In genomic region chr1:156659672-156659993, GRCh38 we compare ENCODE assay signal across 9 cellular contexts. TPM values are rescaled to one million over a fixed set of nuclear protein-coding genes. Genes with fewer than 3 reads are reported as not detected.
A peak's percentile ranks its signal among the peaks of the same experiment; 100 is the strongest.
DNase-seq lines count a peak whose midpoint lies in the region; ATAC-seq and TF ChIP-seq lines count a peak whose summit lies in the region.
"Had no signal": no experiment of that assay in that cellular context is flagged by ENCODE, and none has a peak within 500 bp of the region (broad histone marks: within the 10 kb centered on the region; RNA-seq: fewer than 3 reads in every experiment).

No MANE protein-coding gene starts in this region.

- H3K79me2 ChIP-seq in fibroblast of lung (ENCODE audit: control insufficient read depth, insufficient read depth, low read length): no peaks in the 10 kb centered on the region

- H3K4me1 ChIP-seq in fibroblast of lung (ENCODE audit: control insufficient read depth, extremely low read depth, insufficient read depth, low read length): peaks cover 47% of the 10 kb centered on the region
- H3K4me1 ChIP-seq in aorta (ENCODE audit: control insufficient read depth in 1 of 2, insufficient read depth in 2 of 2, low read length in 2 of 2): no peaks in the 10 kb centered on the region

- peak overlapping the region; percentile 46 for H3K4me2 ChIP-seq in fibroblast of lung (ENCODE audit: extremely low read depth, insufficient read depth, low read length)

- H3K36me3 ChIP-seq in fibroblast of lung (ENCODE audit: control insufficient read depth, insufficient read depth, low read length) (no peaks in the 10 kb centered on the region), aorta (ENCODE audit: control insufficient read depth in 1 of 2, insufficient read depth in 2 of 2, low read length in 1 of 2) (no peaks in the 10 kb centered on the region)

- H3K4me3 Mint-ChIP-seq in T-helper 2 cell treated with Interferon-gamma antibody and Interleukin-4, amounts not matched to agents 5 μg/mL and 100 μg/mL, for 36 hours: peak overlapping the region; percentile 91
- H3K4me3 Mint-ChIP-seq in T-cell (peak overlapping the region in 2 of 3 donors; percentile 17 to 52), progenitor cell of endocrine pancreas (ENCODE audit: low read depth) (no peak overlapping the region)
- peak overlapping the region; percentile 80 to 81 for H3K4me3 Mint-ChIP-seq in stimulated activated naive CD8-positive, alpha-beta T cell treated with anti-CD3 and anti-CD28 coated beads, Interleukin-15, amount 100 ng/mL, for 72 hours

- H3K36me3 Mint-ChIP-seq in T-helper 2 cell treated with Interferon-gamma antibody and Interleukin-4, amounts not matched to agents 5 μg/mL and 100 μg/mL, for 36 hours (ENCODE audit: low read depth): no peaks in the 10 kb centered on the region
- H3K36me3 Mint-ChIP-seq in T-cell (no peaks in the 10 kb centered on the region), progenitor cell of endocrine pancreas (ENCODE audit: insufficient read depth) (no peaks in the 10 kb centered on the region)

- intact Hi-C loops in aorta (cut with DNase I): loop anchor here (1.0 to 5.0 kb wide), 4 partner anchors 18 to 77 kb away; partner anchors contain the start of gene NES (in 1 of the 2)

- peak overlapping the region; percentile 44 for H2AFZ ChIP-seq in fibroblast of lung (ENCODE audit: low read length)

- CTCF ChIA-PET in T-cell (lab: Charles Lee): interaction anchor here (0.5 to 2.6 kb wide), 7 partner anchors 19 to 483 kb away, joined by 3 to 10 read pairs (median 4); no protein-coding TSS in a partner anchor

- no peak overlapping the region for H3K4me3 ChIP-seq in fibroblast of lung (replicated peaks in 1 of 4; ENCODE audit: control extremely low read depth in 1 of 4, insufficient read depth in 1 of 4, low read depth in 3 of 4, low read length in 4 of 4)
- no peak overlapping the region for H3K4me3 ChIP-seq in aorta (ENCODE audit: low read length in 2 of 2)

- H3K9me3 ChIP-seq in fibroblast of lung (ENCODE audit: control insufficient read depth, insufficient read depth, low read depth, low read length) (no peaks in the 10 kb centered on the region), aorta (ENCODE audit: control insufficient read depth, low read length) (no peaks in the 10 kb centered on the region)

- TF ChIP-seq CTCF in fibroblast of lung (conservative IDR thresholded peaks at IDR 0.05 in 1 of 2, IDR thresholded peaks at IDR 0.05 in 1 of 2; ENCODE audit: low read depth in 1 of 2, low read length in 2 of 2): no peak
- TF ChIP-seq CTCF in progenitor cell of endocrine pancreas (IDR thresholded peaks at IDR 0.05; ENCODE audit: unreplicated experiment): no peak

- no peak for ATAC-seq in T-cell (replicated peaks in 1 of 4)
- no peak for ATAC-seq in stimulated activated naive CD8-positive, alpha-beta T cell treated with anti-CD3 and anti-CD28 coated beads, Interleukin-15, amount 100 ng/mL, for 72 hours
- no peak for ATAC-seq in aorta (ENCODE audit: low FRiP score)

- WGBS in aorta, 2 donors: 11 to 17% methylated on average over 6 of the region's 6 CpGs

- H3K4me1 Mint-ChIP-seq in T-helper 2 cell treated with Interferon-gamma antibody and Interleukin-4, amounts not matched to agents 5 μg/mL and 100 μg/mL, for 36 hours (ENCODE audit: low read depth): peaks cover 43% of the 10 kb centered on the region
- H3K4me1 Mint-ChIP-seq in T-cell (peaks cover 45 to 62% (median 52%) of the 10 kb centered on the region in 3 donors), progenitor cell of endocrine pancreas (ENCODE audit: low read depth) (peaks cover 26% of the 10 kb centered on the region)
- peaks cover 72% of the 10 kb centered on the region for H3K4me1 Mint-ChIP-seq in stimulated activated naive CD8-positive, alpha-beta T cell treated with anti-CD3 and anti-CD28 coated beads, Interleukin-15, amount 100 ng/mL, for 72 hours

- H3K27ac Mint-ChIP-seq in T-helper 2 cell treated with Interferon-gamma antibody and Interleukin-4, amounts not matched to agents 5 μg/mL and 100 μg/mL, for 36 hours: peak overlapping the region; percentile 72
- H3K27ac Mint-ChIP-seq in T-cell: peak overlapping the region; percentile 11 to 71
- H3K27ac Mint-ChIP-seq in stimulated activated naive CD8-positive, alpha-beta T cell treated with anti-CD3 and anti-CD28 coated beads, Interleukin-15, amount 100 ng/mL, for 72 hours: no peak overlapping the region
- H3K27ac Mint-ChIP-seq in progenitor cell of endocrine pancreas: no peak overlapping the region

- no peaks in the 10 kb centered on the region for H4K20me1 ChIP-seq in fibroblast of lung (ENCODE audit: control insufficient read depth, extremely low read depth, insufficient read depth, low read length)

- H3K27me3 ChIP-seq in fibroblast of lung (ENCODE audit: control insufficient read depth, insufficient read depth, low read length): peaks cover 16% of the 10 kb centered on the region
- no peaks in the 10 kb centered on the region for H3K27me3 ChIP-seq in aorta (ENCODE audit: control insufficient read depth in 1 of 2, insufficient read depth in 2 of 2, low read length in 1 of 2)

- H3K9me3 Mint-ChIP-seq in T-helper 2 cell treated with Interferon-gamma antibody and Interleukin-4, amounts not matched to agents 5 μg/mL and 100 μg/mL, for 36 hours: no peaks in the 10 kb centered on the region
- H3K9me3 Mint-ChIP-seq in T-cell: no peaks in the 10 kb centered on the region
- H3K9me3 Mint-ChIP-seq in stimulated activated naive CD8-positive, alpha-beta T cell treated with anti-CD3 and anti-CD28 coated beads, Interleukin-15, amount 100 ng/mL, for 72 hours: no peaks in the 10 kb centered on the region
- H3K9me3 Mint-ChIP-seq in progenitor cell of endocrine pancreas (ENCODE audit: low read depth): no peaks in the 10 kb centered on the region

- H3K9ac ChIP-seq in fibroblast of lung (ENCODE audit: insufficient read depth, low read length): no peak overlapping the region

- POLR2A ChIA-PET in T-cell (lab: Charles Lee): no interaction called here

- peaks cover 34% of the 10 kb centered on the region for H3K27me3 Mint-ChIP-seq in T-helper 2 cell treated with Interferon-gamma antibody and Interleukin-4, amounts not matched to agents 5 μg/mL and 100 μg/mL, for 36 hours (ENCODE audit: low read depth)
- H3K27me3 Mint-ChIP-seq in T-cell (peaks cover 28 to 29% of the 10 kb centered on the region in 2 donors), progenitor cell of endocrine pancreas (peaks cover 50% of the 10 kb centered on the region)
- H3K27me3 Mint-ChIP-seq in stimulated activated naive CD8-positive, alpha-beta T cell treated with anti-CD3 and anti-CD28 coated beads, Interleukin-15, amount 100 ng/mL, for 72 hours: peaks cover 38% of the 10 kb centered on the region

- no peak for DNase-seq in T-helper 2 cell treated with Interferon-gamma antibody and Interleukin-4, amounts not matched to agents 5 μg/mL and 100 μg/mL, for 36 hours (ENCODE audit: low spot score)
- DNase-seq in T-helper 2 cell (no peak), T-cell (no peak), fibroblast of lung (ENCODE audit: low read depth in 2 of 2) (no peak), progenitor cell of endocrine pancreas (ENCODE audit: low spot score, unreplicated experiment) (no peak), aorta (no peak), NCI-H510A (lab: John Stamatoyannopoulos, UW) (no peak)
- no peak for DNase-seq in stimulated activated naive CD8-positive, alpha-beta T cell treated with anti-CD3 and anti-CD28 coated beads, Interleukin-15, amount 100 ng/mL, for 72 hours

- H3K27ac ChIP-seq in fibroblast of lung (ENCODE audit: insufficient read depth, low read length) (no peak overlapping the region), aorta (ENCODE audit: low read depth in 1 of 2, low read length in 2 of 2) (peak overlapping the region in 1 of 2 donors; percentile 73)

RNA-seq across cellular contexts. Expression of gene NES, which starts 17.6 kb away (rescaled TPM):
- under 1 TPM in 3 of 5 donors, not detected in 2; 0.10 to 0.35 (median 0.25) TPM for total RNA-seq in T-cell
- 44.2 and 87.4 TPM in 2 replicates for total RNA-seq in fibroblast of lung
- 23.0 and 34.6 TPM in 2 replicates for polyA plus RNA-seq in fibroblast of lung
- polyA plus RNA-seq in fibroblast of lung (2012): 176 and 247 TPM in 2 replicates
- 82.1 and 135 TPM in 2 replicates for polyA minus RNA-seq in fibroblast of lung (ENCODE audit: low replicate concordance)
- total RNA-seq in progenitor cell of endocrine pancreas: 33.9 and 39.2 TPM in 2 replicates
- total RNA-seq in aorta: 10 to 100 TPM; 47.9 to 57.2 TPM
- polyA plus RNA-seq in aorta: 1 to 10 TPM; 5.5 to 8.0 TPM

RNA-seq across cellular contexts. Expression of gene BCAN, which starts 17.7 kb away (rescaled TPM):
- total RNA-seq in T-cell: not detected
- total RNA-seq in fibroblast of lung: under 0.01 TPM in 1 of 2 replicates, not detected in the other
- 0.03 and 0.05 TPM in 2 replicates for polyA plus RNA-seq in fibroblast of lung
- polyA plus RNA-seq in fibroblast of lung (2012): 0.07 and 0.17 TPM in 2 replicates
- polyA minus RNA-seq in fibroblast of lung (ENCODE audit: low replicate concordance): 0.89 TPM in 1 of 2 replicates, not detected in the other
- total RNA-seq in progenitor cell of endocrine pancreas: not detected in 2 replicates
- under 1 TPM in 1 of 2 donors, not detected in 1; 0.36 TPM for total RNA-seq in aorta
- under 1 TPM in 1 of 2 donors, not detected in 1; 0.95 TPM for polyA plus RNA-seq in aorta
- total RNA-seq: A673 had no signal

RNA-seq across cellular contexts. Expression of gene HAPLN2, which starts 40.4 kb away (rescaled TPM):
- under 1 TPM in 1 of 5 donors, not detected in 4; 0.33 TPM for total RNA-seq in T-cell
- not detected in 2 replicates for total RNA-seq in fibroblast of lung
- not detected in 2 replicates for polyA plus RNA-seq in fibroblast of lung
- not detected in 2 replicates for polyA plus RNA-seq in fibroblast of lung (2012)
- polyA minus RNA-seq in fibroblast of lung (ENCODE audit: low replicate concordance): not detected in 2 replicates
- total RNA-seq in progenitor cell of endocrine pancreas: 0.38 and 0.93 TPM in 2 replicates
- total RNA-seq in aorta: under 1 TPM; 0.39 to 0.94 TPM
- under 1 TPM in 1 of 2 donors, not detected in 1; 0.13 TPM for polyA plus RNA-seq in aorta
- total RNA-seq: A673 had no signal

RNA-seq across cellular contexts. Expression of gene CRABP2, which starts 45.8 kb away (rescaled TPM):
- total RNA-seq in T-cell (1 to 10 TPM in 4 of 5 donors, under 1 TPM in 1; 0.76 to 3.6 (median 1.6) TPM), fibroblast of lung (33.4 and 70.4 TPM in 2 replicates), progenitor cell of endocrine pancreas (70.4 and 125 TPM in 2 replicates), aorta (10 to 100 TPM in 1 of 2 donors, 1 to 10 TPM in 1; 3.8 to 34.4 TPM)
- polyA plus RNA-seq in fibroblast of lung (48.9 and 184 TPM in 2 replicates), aorta (1 to 10 TPM; 6.5 to 7.8 TPM)
- polyA plus RNA-seq in fibroblast of lung (2012): 130 and 416 TPM in 2 replicates
- 25.3 and 53.9 TPM in 2 replicates for polyA minus RNA-seq in fibroblast of lung (ENCODE audit: low replicate concordance)

RNA-seq across cellular contexts. Expression of gene GPATCH4, which starts 58.4 kb away (rescaled TPM):
- total RNA-seq in T-cell (10 to 100 TPM; 34.3 to 41.6 (median 40.6) TPM), fibroblast of lung (11.3 and 12.2 TPM in 2 replicates), progenitor cell of endocrine pancreas (26.2 and 27.0 TPM in 2 replicates), aorta (10 to 100 TPM; 15.6 to 24.0 TPM)
- polyA plus RNA-seq in fibroblast of lung (23.6 and 42.7 TPM in 2 replicates), aorta (10 to 100 TPM; 12.2 to 22.4 TPM)
- polyA plus RNA-seq in fibroblast of lung (2012): 32.2 and 50.7 TPM in 2 replicates
- 6.2 and 19.5 TPM in 2 replicates for polyA minus RNA-seq in fibroblast of lung (ENCODE audit: low replicate concordance)

Comparison
In these comparisons a context has a peak if more than half of its experiments do, and no peak if none do; other contexts are left out.
1. H3K27ac Mint-ChIP-seq: peak in T-helper 2 cell treated with Interferon-gamma antibody and Interleukin-4, amounts not matched to agents 5 μg/mL and 100 μg/mL, for 36 hours (single experiment) and T-cell (2 of 2); none in stimulated activated naive CD8-positive, alpha-beta T cell treated with anti-CD3 and anti-CD28 coated beads, Interleukin-15, amount 100 ng/mL, for 72 hours (0 of 2) and progenitor cell of endocrine pancreas (single experiment).
2. RNA of gene NES, which starts 17.6 kb away (total RNA-seq): 44.2 to 87.4 TPM in fibroblast of lung, 47.9 to 57.2 TPM in aorta and 33.9 to 39.2 TPM in progenitor cell of endocrine pancreas; 0.10 to 0.35 TPM in T-cell; every median in the first group is over 10 times any median in the second.